8 cellular contexts compared by ENCODE assay signal in genomic region chr22:30636226-30637077, GRCh38. TPM values are rescaled to one million over a fixed set of nuclear protein-coding genes. Genes with fewer than 3 reads are reported as not detected.
A peak's percentile ranks its signal among the peaks of the same experiment; 100 is the strongest.
DNase-seq lines count a peak whose midpoint lies in the region; ATAC-seq, FAIRE-seq and TF ChIP-seq lines count a peak whose summit lies in the region.

No MANE protein-coding gene starts in this region.

- peaks cover 45% of the 10 kb centered on the region for H3K79me2 ChIP-seq in endothelial cell of umbilical vein (ENCODE audit: control insufficient read depth, insufficient read depth, low read length)

- CTCF ChIA-PET in WTC11 (lab: Charles Lee) (interaction anchor here (0.6 to 5.6 kb wide), 16 partner anchors 9 to 287 kb away, joined by 3 to 166 read pairs (median 8); partner anchors contain the start of genes DUSP18, OSBP2 and TCN2), endothelial cell of umbilical vein (lab: Charles Lee) (interaction anchor here (1.0 to 4.4 kb wide), 15 partner anchors 9 to 118 kb away, joined by 3 to 486 read pairs (median 17); partner anchors contain the start of genes DUSP18, OSBP2 and TCN2)

- no peaks in the 10 kb centered on the region for H4K20me1 ChIP-seq in endothelial cell of umbilical vein (replicated peaks; ENCODE audit: control insufficient read depth, extremely low read depth, insufficient read depth, low read length)

- 0 out of 2 replicates have a peak, but pooled peaks cover 7% of the 10 kb centered on the region for H3K27me3 Mint-ChIP-seq in WTC11 (ENCODE audit: low read depth)

- no peaks in the 10 kb centered on the region for H3K9me1 ChIP-seq in endothelial cell of umbilical vein (replicated peaks; ENCODE audit: control insufficient read depth, extremely low read depth, insufficient read depth, low read length)

- H3K27me3 ChIP-seq in endothelial cell of umbilical vein (ENCODE audit: control insufficient read depth in 2 of 2, insufficient read depth in 2 of 2, low read length in 2 of 2) (no peaks in the 10 kb centered on the region), vagina (no peaks in the 10 kb centered on the region)

- peaks cover 13% of the 10 kb centered on the region for H3K4me1 Mint-ChIP-seq in WTC11

- H3K27ac Mint-ChIP-seq in WTC11: no peak overlapping the region

- no TSS peak for BruUV-seq in endothelial cell of umbilical vein (replicated peaks; lab: Mats Ljungman, UMichigan)

- TF ChIP-seq CTCF in WTC11 (IDR thresholded peaks at IDR 0.05) (no peak), endothelial cell of umbilical vein (IDR thresholded peaks at IDR 0.05; ENCODE audit: extremely low read depth in 1 of 2, insufficient read depth in 1 of 2, low read depth in 1 of 2, low read length in 2 of 2) (peak in 1 of 2 donors; percentile 5), vagina (IDR thresholded peaks at IDR 0.05) (no peak)

- FAIRE-seq in endothelial cell of umbilical vein (lab: Jason Lieb, UNC): peak; percentile 71

- H3K9ac ChIP-seq in endothelial cell of umbilical vein (replicated peaks; ENCODE audit: extremely low read depth, insufficient read depth, low read length): peak overlapping the region; percentile 79

- peak overlapping the region; percentile 95 for H3K4me2 ChIP-seq in endothelial cell of umbilical vein (ENCODE audit: insufficient read depth, low read length)

- peaks cover 20% of the 10 kb centered on the region for H3K36me3 Mint-ChIP-seq in WTC11

- peak overlapping the region; percentile 52 to 85 (median 68) for H3K4me3 ChIP-seq in endothelial cell of umbilical vein (replicated peaks in 1 of 3; ENCODE audit: insufficient read depth in 1 of 3, low read depth in 1 of 3, low read length in 3 of 3)
- H3K4me3 ChIP-seq in vagina: peak overlapping the region; percentile 57 to 82

- intact Hi-C loops in endothelial cell of umbilical vein (cut with micrococcal nuclease) (no loop called here), vagina (cut with DNase I) (loop anchor here (10.0 kb wide), 2 partner anchors 118 to 288 kb away; no protein-coding TSS in a partner anchor)

- peak; percentile 15 for DNase-seq in stimulated activated CD4-positive, alpha-beta T cell treated with anti-CD3 and anti-CD28 coated beads, Interleukin-1b, Interleukin-23, amount 100 ng/mL, for 48 hours
- no peak for DNase-seq in stimulated activated CD4-positive, alpha-beta T cell treated with anti-CD3 and anti-CD28 coated beads, Interleukin-12 subunit alpha, Interleukin-12 subunit beta, amount 100 ng/mL, for 4 hours
- DNase-seq in WTC11 (ENCODE audit: low spot score) (peak; percentile 25), endothelial cell of umbilical vein (ENCODE audit: low read depth, low spot score) (peak; percentile 31), myocyte (ENCODE audit: low read depth) (peak; percentile 31), vagina (ENCODE audit: extremely low spot score in 2 of 2) (no peak), GM19238 (ENCODE audit: insufficient read length, low spot score) (no peak)

- 0 out of 2 replicates have a peak, but pooled peaks have one; percentile 4 for ATAC-seq in WTC11
- no peak for ATAC-seq in GM19395 (IDR thresholded peaks at IDR 0.05; ENCODE audit: unreplicated experiment)

- H3K4me1 ChIP-seq in endothelial cell of umbilical vein (ENCODE audit: control insufficient read depth, extremely low read depth, insufficient read depth, low read length) (peaks cover 31% of the 10 kb centered on the region), vagina (peaks cover 37% of the 10 kb centered on the region)

- peak overlapping the region; percentile 54 for H3K27ac ChIP-seq in endothelial cell of umbilical vein (ENCODE audit: insufficient read depth, low read depth, low read length)
- H3K27ac ChIP-seq in vagina: peak overlapping the region; percentile 98

- H3K36me3 ChIP-seq in endothelial cell of umbilical vein (ENCODE audit: control insufficient read depth in 2 of 2, extremely low read depth in 1 of 2, insufficient read depth in 2 of 2, low read length in 2 of 2): no peaks in the 10 kb centered on the region
- H3K36me3 ChIP-seq in vagina: no peaks in the 10 kb centered on the region

- dilution Hi-C loops in endothelial cell of umbilical vein (cut with MboI; ENCODE audit: extremely low pct_ligation_motif_present, low sequenced_read_pairs): no loop called here

- H2AFZ ChIP-seq in endothelial cell of umbilical vein (ENCODE audit: low read depth, low read length): peak overlapping the region; percentile 65

- peaks cover 14% of the 10 kb centered on the region for H3K9me3 Mint-ChIP-seq in WTC11

- H3K9me3 ChIP-seq in endothelial cell of umbilical vein (replicated peaks; ENCODE audit: control insufficient read depth, insufficient read depth, low read length) (no peaks in the 10 kb centered on the region), vagina (no peaks in the 10 kb centered on the region)

- no peak for TF ChIP-seq POLR2A in endothelial cell of umbilical vein (IDR thresholded peaks at IDR 0.05; ENCODE audit: low read depth, low read length)
- TF ChIP-seq POLR2A in vagina (IDR thresholded peaks at IDR 0.05): no peak

- POLR2A ChIA-PET in WTC11 (lab: Charles Lee) (interaction anchor here (0.5 to 1.7 kb wide), 4 partner anchors 11 to 119 kb away, joined by 3 to 8 read pairs (median 4); partner anchors contain the start of gene TCN2), endothelial cell of umbilical vein (lab: Charles Lee) (interaction anchor here (0.6 to 1.6 kb wide), 3 partner anchors 14 to 1102 kb away, joined by 3 to 9 read pairs (median 6); no protein-coding TSS in a partner anchor)

- H3K4me3 Mint-ChIP-seq in WTC11: peak overlapping the region; percentile 70

TF ChIP-seq in WTC11, 78 proteins besides CTCF, POLR2A, EP300 and RAD21 (continues in another document):
- TF ChIP-seq SMAD4 (CRISPR knock-in tag; IDR thresholded peaks at IDR 0.05): no peak

RNA-seq across cellular contexts. Expression of gene SLC35E4, which starts 0.9 kb away (rescaled TPM):
- total RNA-seq in WTC11 (2021) (5.2 to 5.5 TPM (median 5.3 TPM) in 3 replicates), endothelial cell of umbilical vein (15.3 TPM in 2 replicates), myocyte (12.2 and 16.9 TPM in 2 replicates), vagina (6.4 TPM)
- polyA plus RNA-seq in endothelial cell of umbilical vein: 10.7 and 14.8 TPM in 2 replicates
- polyA plus RNA-seq in endothelial cell of umbilical vein (2011; cell fraction: cytosol; rRNA removed): 6.9 and 9.2 TPM in 2 replicates
- 4.6 and 5.5 TPM in 2 replicates for polyA plus RNA-seq in endothelial cell of umbilical vein (2011; cell fraction: nucleus; rRNA removed)
- polyA plus RNA-seq in endothelial cell of umbilical vein (2012): 9.7 and 10.3 TPM in 2 replicates
- 8.3 and 9.2 TPM in 2 replicates for polyA minus RNA-seq in endothelial cell of umbilical vein
- polyA minus RNA-seq in endothelial cell of umbilical vein (2011; cell fraction: cytosol; rRNA and poly(A)+ RNA removed): 2.9 TPM
- polyA minus RNA-seq in endothelial cell of umbilical vein (2011; cell fraction: nucleus; rRNA and poly(A)+ RNA removed): 3.8 and 6.2 TPM in 2 replicates
- polyA plus RNA-seq in myocyte (2012): 5.3 TPM

RNA-seq across cellular contexts. Expression of gene TCN2, which starts 29.5 kb away (rescaled TPM):
- 34.7 to 39.0 TPM (median 36.7 TPM) in 3 replicates for total RNA-seq in WTC11 (2021)
- total RNA-seq in endothelial cell of umbilical vein: 62.3 and 80.6 TPM in 2 replicates
- 188 and 199 TPM in 2 replicates for polyA plus RNA-seq in endothelial cell of umbilical vein
- 129 and 141 TPM in 2 replicates for polyA plus RNA-seq in endothelial cell of umbilical vein (2011; cell fraction: cytosol; rRNA removed)
- 57.5 and 65.2 TPM in 2 replicates for polyA plus RNA-seq in endothelial cell of umbilical vein (2011; cell fraction: nucleus; rRNA removed)
- 46.9 and 47.3 TPM in 2 replicates for polyA plus RNA-seq in endothelial cell of umbilical vein (2012)
- 105 and 138 TPM in 2 replicates for polyA minus RNA-seq in endothelial cell of umbilical vein
- not detected for polyA minus RNA-seq in endothelial cell of umbilical vein (2011; cell fraction: cytosol; rRNA and poly(A)+ RNA removed)
- 24.6 and 27.6 TPM in 2 replicates for polyA minus RNA-seq in endothelial cell of umbilical vein (2011; cell fraction: nucleus; rRNA and poly(A)+ RNA removed)
- total RNA-seq in myocyte: 11.7 and 16.7 TPM in 2 replicates
- polyA plus RNA-seq in myocyte (2012): 16.1 TPM
- total RNA-seq in vagina: 20.4 TPM

RNA-seq across cellular contexts. Expression of gene DUSP18, which starts 31.2 kb away (rescaled TPM):
- total RNA-seq in WTC11 (2021) (4.2 to 4.4 TPM (median 4.3 TPM) in 3 replicates), endothelial cell of umbilical vein (17.5 and 18.3 TPM in 2 replicates), myocyte (4.4 and 4.7 TPM in 2 replicates), vagina (7.4 TPM)
- polyA plus RNA-seq in endothelial cell of umbilical vein: 30.1 and 32.9 TPM in 2 replicates
- polyA plus RNA-seq in endothelial cell of umbilical vein (2011; cell fraction: cytosol; rRNA removed): 17.1 and 17.9 TPM in 2 replicates
- 15.6 TPM in 2 replicates for polyA plus RNA-seq in endothelial cell of umbilical vein (2011; cell fraction: nucleus; rRNA removed)
- 11.7 and 11.9 TPM in 2 replicates for polyA plus RNA-seq in endothelial cell of umbilical vein (2012)
- polyA minus RNA-seq in endothelial cell of umbilical vein: 33.7 and 34.7 TPM in 2 replicates
- 1.6 TPM for polyA minus RNA-seq in endothelial cell of umbilical vein (2011; cell fraction: cytosol; rRNA and poly(A)+ RNA removed)
- 5.7 and 7.4 TPM in 2 replicates for polyA minus RNA-seq in endothelial cell of umbilical vein (2011; cell fraction: nucleus; rRNA and poly(A)+ RNA removed)
- polyA plus RNA-seq in myocyte (2012): 6.1 TPM

RNA-seq across cellular contexts. Expression of gene PES1, which starts 44.7 kb away (rescaled TPM):
- total RNA-seq in WTC11 (2021) (108 to 128 TPM (median 109 TPM) in 3 replicates), endothelial cell of umbilical vein (106 and 110 TPM in 2 replicates), myocyte (56.1 and 69.8 TPM in 2 replicates), vagina (75.6 TPM)
- polyA plus RNA-seq in endothelial cell of umbilical vein: 135 and 154 TPM in 2 replicates
- 82.6 and 104 TPM in 2 replicates for polyA plus RNA-seq in endothelial cell of umbilical vein (2011; cell fraction: cytosol; rRNA removed)
- 102 and 108 TPM in 2 replicates for polyA plus RNA-seq in endothelial cell of umbilical vein (2011; cell fraction: nucleus; rRNA removed)
- polyA plus RNA-seq in endothelial cell of umbilical vein (2012): 58.8 and 78.0 TPM in 2 replicates
- 78.9 and 111 TPM in 2 replicates for polyA minus RNA-seq in endothelial cell of umbilical vein
- 51.4 TPM for polyA minus RNA-seq in endothelial cell of umbilical vein (2011; cell fraction: cytosol; rRNA and poly(A)+ RNA removed)
- polyA minus RNA-seq in endothelial cell of umbilical vein (2011; cell fraction: nucleus; rRNA and poly(A)+ RNA removed): 53.8 and 54.5 TPM in 2 replicates
- 58.5 TPM for polyA plus RNA-seq in myocyte (2012)

RNA-seq across cellular contexts. Expression of gene OSBP2, which starts 58.2 kb away (rescaled TPM):
- total RNA-seq in WTC11 (2021) (4.1 to 4.4 TPM (median 4.1 TPM) in 3 replicates), endothelial cell of umbilical vein (6.5 and 7.5 TPM in 2 replicates), myocyte (19.3 and 29.7 TPM in 2 replicates), vagina (3.7 TPM)
- polyA plus RNA-seq in endothelial cell of umbilical vein: 4.1 and 4.3 TPM in 2 replicates
- polyA plus RNA-seq in endothelial cell of umbilical vein (2011; cell fraction: cytosol; rRNA removed): 2.9 and 3.6 TPM in 2 replicates
- polyA plus RNA-seq in endothelial cell of umbilical vein (2011; cell fraction: nucleus; rRNA removed): 4.3 and 5.9 TPM in 2 replicates
- 2.8 and 3.4 TPM in 2 replicates for polyA plus RNA-seq in endothelial cell of umbilical vein (2012)
- polyA minus RNA-seq in endothelial cell of umbilical vein: 7.8 and 8.4 TPM in 2 replicates
- 56.5 TPM for polyA minus RNA-seq in endothelial cell of umbilical vein (2011; cell fraction: cytosol; rRNA and poly(A)+ RNA removed)
- 5.9 and 9.7 TPM in 2 replicates for polyA minus RNA-seq in endothelial cell of umbilical vein (2011; cell fraction: nucleus; rRNA and poly(A)+ RNA removed)
- 7.3 TPM for polyA plus RNA-seq in myocyte (2012)

Comparison
In these comparisons a context has a peak if more than half of its experiments do, and no peak if none do; other contexts are left out.
1. DNase-seq: peak in stimulated activated CD4-positive, alpha-beta T cell treated with anti-CD3 and anti-CD28 coated beads, Interleukin-1b, Interleukin-23, amount 100 ng/mL, for 48 hours (single experiment), WTC11 (single experiment), endothelial cell of umbilical vein (single experiment) and myocyte (single experiment); none in stimulated activated CD4-positive, alpha-beta T cell treated with anti-CD3 and anti-CD28 coated beads, Interleukin-12 subunit alpha, Interleukin-12 subunit beta, amount 100 ng/mL, for 4 hours (single experiment), vagina (0 of 2) and GM19238 (single experiment).